ENCODE assay signal across 15 cellular contexts in genomic region chr16:73610605-73611177, GRCh38.
"Had no signal": no experiment of that assay in that cellular context is flagged by ENCODE, and none has a peak within 500 bp of the region (broad histone marks: within the 10 kb centered on the region; RNA-seq: fewer than 3 reads in every experiment).

No MANE protein-coding gene starts in this region.

- H3K4me3 Mint-ChIP-seq: activated naive CD4-positive, alpha-beta T cell treated with anti-CD3 and anti-CD28 coated beads, Interleukin-2, amount 10 ng/mL, durations not matched to agents 7 days and 5 days; natural killer cell had no signal

- DNase-seq: activated naive CD4-positive, alpha-beta T cell treated with anti-CD3 and anti-CD28 coated beads, Interleukin-2, amount 10 ng/mL, durations not matched to agents 7 days and 5 days; foreskin melanocyte; heart left ventricle; islet precursor cell; left lung; natural killer cell; stimulated activated CD4-positive, alpha-beta T cell treated with anti-CD3 and anti-CD28 coated beads, Interleukin-4, amount 100 ng/mL, for 1 hour; stimulated activated CD8-positive, alpha-beta memory T cell treated with anti-CD3 and anti-CD28 coated beads, Interleukin-4, amount 100 ng/mL, for 48 hours; stimulated activated naive CD8-positive, alpha-beta T cell treated with anti-CD3 and anti-CD28 coated beads, Interleukin-15, Interleukin-2, amounts not matched to agents 100 U/mL and 50 U/mL, for 24 hours; upper lobe of left lung had no signal

- H3K36me3 Mint-ChIP-seq: activated naive CD4-positive, alpha-beta T cell treated with anti-CD3 and anti-CD28 coated beads, Interleukin-2, amount 10 ng/mL, durations not matched to agents 7 days and 5 days; natural killer cell had no signal

- H3K9me3 ChIP-seq: heart left ventricle, left lung, suprapubic skin, upper lobe of left lung had no signal

- H3K4me3 ChIP-seq: heart left ventricle, left lung, suprapubic skin, upper lobe of left lung had no signal

- FAIRE-seq: colon, endothelial cell of umbilical vein had no signal

- H3K27ac Mint-ChIP-seq: activated naive CD4-positive, alpha-beta T cell treated with anti-CD3 and anti-CD28 coated beads, Interleukin-2, amount 10 ng/mL, durations not matched to agents 7 days and 5 days; activated T-helper 2 cell treated with anti-CD3 and anti-CD28 coated beads, Interferon-gamma antibody, Interleukin-2, Interleukin-4, amounts not matched to agents 10 μg/mL and 5 μg/mL and 100 μg/mL, durations not matched to agents 14 hours and 24 hours and 36 hours; natural killer cell had no signal

- H3K27me3 ChIP-seq: upper lobe of left lung had no signal

- ATAC-seq: activated CD4-positive, CD25-positive, alpha-beta regulatory T cell treated with anti-CD3 and anti-CD28 coated beads, Interleukin-2, amount 50 U/mL, for 24 hours; heart left ventricle; left lung; natural killer cell; stimulated activated naive CD8-positive, alpha-beta T cell treated with anti-CD3 and anti-CD28 coated beads, Interleukin-15, Interleukin-2, amounts not matched to agents 100 U/mL and 50 U/mL, for 24 hours had no signal

- H3K36me3 ChIP-seq: heart left ventricle, left lung, suprapubic skin, upper lobe of left lung had no signal

- H3K4me1 ChIP-seq: heart left ventricle, left lung, suprapubic skin, upper lobe of left lung had no signal

- H3K27ac ChIP-seq: heart left ventricle, left lung, suprapubic skin, upper lobe of left lung had no signal

- H3K4me1 Mint-ChIP-seq: activated naive CD4-positive, alpha-beta T cell treated with anti-CD3 and anti-CD28 coated beads, Interleukin-2, amount 10 ng/mL, durations not matched to agents 7 days and 5 days; natural killer cell had no signal

- H3K9me3 Mint-ChIP-seq: natural killer cell had no signal
